Comparison of ENCODE assay signal across 16 cellular contexts in the genomic region with DNA sequence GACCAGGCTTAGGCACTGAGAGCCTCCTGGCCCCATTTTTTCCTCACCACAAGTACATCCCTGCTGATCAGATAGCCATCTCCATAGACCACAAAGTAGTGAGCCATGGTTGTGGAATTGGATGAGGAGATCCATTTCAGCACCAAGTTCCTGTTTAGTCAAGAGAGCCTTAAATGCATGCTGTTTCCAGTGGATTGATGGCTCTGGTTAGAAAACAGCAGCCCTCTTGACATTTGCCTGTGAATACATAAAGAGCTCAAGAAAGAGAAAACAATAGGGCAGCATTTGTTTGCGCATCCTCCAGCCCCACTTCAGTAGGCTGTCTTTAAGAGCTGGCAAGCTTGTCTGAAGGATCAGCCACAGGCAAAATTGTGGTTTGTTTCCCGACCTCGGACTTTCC.
DNase-seq lines count a peak whose midpoint lies in the region; ATAC-seq and TF ChIP-seq lines count a peak whose summit lies in the region.
"Had no signal": no experiment of that assay in that cellular context is flagged by ENCODE, and none has a peak within 500 bp of the region (broad histone marks: within the 10 kb centered on the region; RNA-seq: fewer than 3 reads in every experiment).

No MANE protein-coding gene starts in this region.

- no peaks in the 10 kb centered on the region for H3K9me3 ChIP-seq in MG63
- H3K9me3 ChIP-seq: BE2C, esophagus squamous epithelium, prostate gland, SJCRH30 had no signal

- H3K36me3 ChIP-seq in MG63, result no peaks in the 10 kb centered on the region
- H3K36me3 ChIP-seq: BE2C, esophagus squamous epithelium, prostate gland, SJCRH30 had no signal

- peak; percentile 65 for DNase-seq in DMS153 (lab: John Stamatoyannopoulos, UW)
- DNase-seq in HT1080 (ENCODE audit: low read depth), result peak; percentile 3
- DNase-seq in iPS-NIHi11 (ENCODE audit: low spot score), result peak; percentile 14
- no peak for DNase-seq in NCI-H1694 treated with DMSO at 0.1 percent for 48 hours (lab: John Stamatoyannopoulos, UW)
- DNase-seq in MG63, result no peak
- DNase-seq: activated B cell treated with CpG ODN at 0.5 μM for 24 hours, BE2C, esophagus squamous epithelium, KG1, NCI-H446 treated with DMSO at 0.1 percent for 48 hours, SJCRH30 had no signal

- ATAC-seq in HG02642 (IDR thresholded peaks at IDR 0.05; ENCODE audit: poor library complexity, unreplicated experiment) (no peak), HG03135 (IDR thresholded peaks at IDR 0.05; ENCODE audit: unreplicated experiment) (no peak)
- ATAC-seq: stimulated activated memory B cell treated with anti-CD40 and anti-IgM and Interleukin-4, amounts not matched to agents 10 μg/mL and 1 μg/mL and 100 μg/mL, for 72 hours had no signal

- H3K27me3 ChIP-seq in MG63, result no peaks in the 10 kb centered on the region
- H3K27me3 ChIP-seq: esophagus squamous epithelium, SJCRH30 had no signal

- no peak overlapping the region for H3K4me3 ChIP-seq in MG63
- H3K4me3 ChIP-seq: esophagus squamous epithelium, prostate gland, SJCRH30 had no signal

TF ChIP-seq in PFSK-1, 5 proteins besides CTCF, POLR2A, EP300 and RAD21:
- TF ChIP-seq POLR2AphosphoS5 (IDR thresholded peaks at IDR 0.05; ENCODE audit: low read depth, low read length) (no peak), FOXP2 (optimal IDR thresholded peaks at IDR 0.05; ENCODE audit: borderline replicate concordance, extremely low read depth, extremely low read length, insufficient read depth) (peak; percentile 30), TAF1 (IDR thresholded peaks at IDR 0.05; ENCODE audit: borderline replicate concordance, insufficient read depth, low read length) (no peak), SIN3A (IDR thresholded peaks at IDR 0.05; ENCODE audit: borderline replicate concordance, insufficient read depth, low read length) (no peak)
- TF ChIP-seq, protein P1, sequence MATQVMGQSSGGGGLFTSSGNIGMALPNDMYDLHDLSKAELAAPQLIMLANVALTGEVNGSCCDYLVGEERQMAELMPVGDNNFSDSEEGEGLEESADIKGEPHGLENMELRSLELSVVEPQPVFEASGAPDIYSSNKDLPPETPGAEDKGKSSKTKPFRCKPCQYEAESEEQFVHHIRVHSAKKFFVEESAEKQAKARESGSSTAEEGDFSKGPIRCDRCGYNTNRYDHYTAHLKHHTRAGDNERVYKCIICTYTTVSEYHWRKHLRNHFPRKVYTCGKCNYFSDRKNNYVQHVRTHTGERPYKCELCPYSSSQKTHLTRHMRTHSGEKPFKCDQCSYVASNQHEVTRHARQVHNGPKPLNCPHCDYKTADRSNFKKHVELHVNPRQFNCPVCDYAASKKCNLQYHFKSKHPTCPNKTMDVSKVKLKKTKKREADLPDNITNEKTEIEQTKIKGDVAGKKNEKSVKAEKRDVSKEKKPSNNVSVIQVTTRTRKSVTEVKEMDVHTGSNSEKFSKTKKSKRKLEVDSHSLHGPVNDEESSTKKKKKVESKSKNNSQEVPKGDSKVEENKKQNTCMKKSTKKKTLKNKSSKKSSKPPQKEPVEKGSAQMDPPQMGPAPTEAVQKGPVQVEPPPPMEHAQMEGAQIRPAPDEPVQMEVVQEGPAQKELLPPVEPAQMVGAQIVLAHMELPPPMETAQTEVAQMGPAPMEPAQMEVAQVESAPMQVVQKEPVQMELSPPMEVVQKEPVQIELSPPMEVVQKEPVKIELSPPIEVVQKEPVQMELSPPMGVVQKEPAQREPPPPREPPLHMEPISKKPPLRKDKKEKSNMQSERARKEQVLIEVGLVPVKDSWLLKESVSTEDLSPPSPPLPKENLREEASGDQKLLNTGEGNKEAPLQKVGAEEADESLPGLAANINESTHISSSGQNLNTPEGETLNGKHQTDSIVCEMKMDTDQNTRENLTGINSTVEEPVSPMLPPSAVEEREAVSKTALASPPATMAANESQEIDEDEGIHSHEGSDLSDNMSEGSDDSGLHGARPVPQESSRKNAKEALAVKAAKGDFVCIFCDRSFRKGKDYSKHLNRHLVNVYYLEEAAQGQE (IDR thresholded peaks at IDR 0.05; ENCODE audit: insufficient read depth in 1 of 2, low read depth in 2 of 2, low read length in 2 of 2), result peak in 1 of 2 experiments; percentile 63; a peak in 1 of 4 replicates
TF ChIP-seq in PFSK-1: peak in this region for 2.

Comparison
In these comparisons a context has a peak if more than half of its experiments do, and no peak if none do; other contexts are left out.
1. DNase-seq: peak in DMS153 (single experiment), HT1080 (single experiment) and iPS-NIHi11 (single experiment); none in NCI-H1694 treated with DMSO at 0.1 percent for 48 hours (single experiment) and MG63 (single experiment).